Comparison of ENCODE assay signal across 11 cellular contexts in the genomic region with DNA sequence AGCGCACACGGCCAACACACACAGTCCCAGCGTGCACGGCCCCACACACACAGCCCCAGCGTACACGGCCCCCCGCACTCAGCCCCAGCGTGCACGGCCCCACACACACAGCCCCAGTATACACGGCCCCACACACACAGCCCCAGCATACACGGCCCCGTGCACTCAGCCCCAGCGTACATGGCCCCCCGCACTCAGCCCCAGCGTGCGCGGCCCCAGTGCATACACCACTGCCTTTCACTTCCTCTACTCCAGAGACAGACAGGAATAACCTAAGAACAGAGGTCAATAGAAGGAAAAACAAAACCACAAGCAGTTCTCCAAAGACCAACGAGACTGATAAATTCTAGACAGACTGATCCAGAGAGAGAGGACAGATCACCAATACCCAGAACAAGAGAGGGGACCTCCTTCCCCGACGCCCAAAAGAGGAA. TPM values are rescaled to one million over a fixed set of nuclear protein-coding genes. Genes with fewer than 3 reads are reported as not detected.
DNase-seq lines count a peak whose midpoint lies in the region; ATAC-seq and TF ChIP-seq lines count a peak whose summit lies in the region.
"Had no signal": no experiment of that assay in that cellular context is flagged by ENCODE, and none has a peak within 500 bp of the region (broad histone marks: within the 10 kb centered on the region; RNA-seq: fewer than 3 reads in every experiment).

No MANE protein-coding gene starts in this region.

- H3K9ac ChIP-seq in BLaER1 treated with 17β-estradiol and CSF1 and Interleukin-3, amounts not matched to agents 10 nM and 100 nM = peak overlapping the region in 10 of 11 experiments; percentile 45 to 75 (median 60); a peak in 20 of 22 replicates

- ATAC-seq in mucosa of descending colon = no peak
- ATAC-seq in HG03442 (IDR thresholded peaks at IDR 0.05; ENCODE audit: unreplicated experiment) = no peak

- intact Hi-C loops in activated T-helper 2 cell treated with anti-CD3 and anti-CD28 coated beads, Interferon-gamma antibody, Interleukin-2, Interleukin-4, amounts not matched to agents 10 μg/mL and 5 μg/mL and 100 μg/mL, durations not matched to agents 14 hours and 24 hours and 36 hours (cut with micrococcal nuclease) = no loop called here
- intact Hi-C loops in mucosa of descending colon (cut with DNase I, micrococcal nuclease) = no loop called here

- peaks cover 26 to 37% (median 33%) of the 10 kb centered on the region in 3 donors for H3K4me1 Mint-ChIP-seq in IgD-negative memory B cell
- peaks cover 25% of the 10 kb centered on the region for H3K4me1 Mint-ChIP-seq in activated T-helper 2 cell treated with anti-CD3 and anti-CD28 coated beads, Interferon-gamma antibody, Interleukin-2, Interleukin-4, amounts not matched to agents 10 μg/mL and 5 μg/mL and 100 μg/mL, durations not matched to agents 14 hours and 24 hours and 36 hours (ENCODE audit: low read depth)

- H3K4me1 ChIP-seq in BLaER1 treated with 17β-estradiol and CSF1 and Interleukin-3, amounts not matched to agents 10 nM and 100 nM = peaks cover 28 to 51% (median 34%) of the 10 kb centered on the region in 10 experiments
- peaks cover 3% of the 10 kb centered on the region for H3K4me1 ChIP-seq in mucosa of descending colon (ENCODE audit: low read depth)

- peak overlapping the region; percentile 23 to 53 (median 42); a peak in 15 of 20 replicates for H3K4me3 ChIP-seq in BLaER1 treated with 17β-estradiol and CSF1 and Interleukin-3, amounts not matched to agents 10 nM and 100 nM
- no peak overlapping the region for H3K4me3 ChIP-seq in mucosa of descending colon

- peak overlapping the region in 10 of 11 experiments; percentile 44 to 74 (median 66); a peak in 19 of 22 replicates for H3K27ac ChIP-seq in BLaER1 treated with 17β-estradiol and CSF1 and Interleukin-3, amounts not matched to agents 10 nM and 100 nM

- H4K20me1 ChIP-seq in BLaER1 treated with 17β-estradiol and CSF1 and Interleukin-3, amounts not matched to agents 10 nM and 100 nM = peaks cover 67 to 100% (median 99%) of the 10 kb centered on the region in 11 experiments

- peak overlapping the region; percentile 2 to 85 (median 72) for H3K4me3 Mint-ChIP-seq in IgD-negative memory B cell
- peak overlapping the region; percentile 30 for H3K4me3 Mint-ChIP-seq in activated T-helper 2 cell treated with anti-CD3 and anti-CD28 coated beads, Interferon-gamma antibody, Interleukin-2, Interleukin-4, amounts not matched to agents 10 μg/mL and 5 μg/mL and 100 μg/mL, durations not matched to agents 14 hours and 24 hours and 36 hours (ENCODE audit: low read depth)

- peaks cover 35 to 64% (median 49%) of the 10 kb centered on the region in 11 experiments for H3K36me3 ChIP-seq in BLaER1 treated with 17β-estradiol and CSF1 and Interleukin-3, amounts not matched to agents 10 nM and 100 nM
- no peaks in the 10 kb centered on the region for H3K36me3 ChIP-seq in mucosa of descending colon (ENCODE audit: low read depth)

- peak overlapping the region in 1 of 3 donors; percentile 39 for H3K27ac Mint-ChIP-seq in IgD-negative memory B cell
- H3K27ac Mint-ChIP-seq in activated T-helper 2 cell treated with anti-CD3 and anti-CD28 coated beads, Interferon-gamma antibody, Interleukin-2, Interleukin-4, amounts not matched to agents 10 μg/mL and 5 μg/mL and 100 μg/mL, durations not matched to agents 14 hours and 24 hours and 36 hours = no peak overlapping the region

- H3K27me3 ChIP-seq in BLaER1 treated with 17β-estradiol and CSF1 and Interleukin-3, amounts not matched to agents 10 nM and 100 nM = no peaks in the 10 kb centered on the region

- H3K4me2 ChIP-seq in BLaER1 treated with 17β-estradiol and CSF1 and Interleukin-3, amounts not matched to agents 10 nM and 100 nM = peak overlapping the region; percentile 66 to 92 (median 86)

- H3K36me3 Mint-ChIP-seq in IgD-negative memory B cell = peaks cover 3% of the 10 kb centered on the region
- H3K36me3 Mint-ChIP-seq in activated T-helper 2 cell treated with anti-CD3 and anti-CD28 coated beads, Interferon-gamma antibody, Interleukin-2, Interleukin-4, amounts not matched to agents 10 μg/mL and 5 μg/mL and 100 μg/mL, durations not matched to agents 14 hours and 24 hours and 36 hours (ENCODE audit: low read depth) = peaks cover 34% of the 10 kb centered on the region

- DNase-seq in activated T-helper 2 cell treated with anti-CD3 and anti-CD28 coated beads, Interferon-gamma antibody, Interleukin-2, Interleukin-4, amounts not matched to agents 10 μg/mL and 5 μg/mL and 100 μg/mL, durations not matched to agents 14 hours and 24 hours and 36 hours (ENCODE audit: low spot score) = no peak
- DNase-seq in mucosa of descending colon = peak in 2 of 3 donors; percentile 9 to 51
- no peak for DNase-seq in activated gamma-delta T cell (lab: John Stamatoyannopoulos, UW)
- DNase-seq in NCI-H187 treated with DMSO at 0.1 percent for 48 hours (lab: John Stamatoyannopoulos, UW) = no peak
- no peak for DNase-seq in ureter (ENCODE audit: low spot score)
- DNase-seq: activated gamma-delta T cell treated with Interleukin-2 at 50 U/mL for 16 hours, mammary epithelial cell, SHP77 had no signal

- no peaks in the 10 kb centered on the region for H3K27me3 Mint-ChIP-seq in IgD-negative memory B cell
- H3K27me3 Mint-ChIP-seq in activated T-helper 2 cell treated with anti-CD3 and anti-CD28 coated beads, Interferon-gamma antibody, Interleukin-2, Interleukin-4, amounts not matched to agents 10 μg/mL and 5 μg/mL and 100 μg/mL, durations not matched to agents 14 hours and 24 hours and 36 hours (ENCODE audit: low read depth) = no peaks in the 10 kb centered on the region

- peaks cover 0 to 38% (median 29%) of the 10 kb centered on the region in 11 experiments; a peak in 18 of 22 replicates for H3K9me3 ChIP-seq in BLaER1 treated with 17β-estradiol and CSF1 and Interleukin-3, amounts not matched to agents 10 nM and 100 nM (replicated peaks in 1 of 11)
- no peaks in the 10 kb centered on the region for H3K9me3 ChIP-seq in mucosa of descending colon

- no peak for TF ChIP-seq CTCF in mucosa of descending colon (IDR thresholded peaks at IDR 0.05)

- peaks cover 0 to 3% (median 0%) of the 10 kb centered on the region in 3 donors for H3K9me3 Mint-ChIP-seq in IgD-negative memory B cell
- H3K9me3 Mint-ChIP-seq in activated T-helper 2 cell treated with anti-CD3 and anti-CD28 coated beads, Interferon-gamma antibody, Interleukin-2, Interleukin-4, amounts not matched to agents 10 μg/mL and 5 μg/mL and 100 μg/mL, durations not matched to agents 14 hours and 24 hours and 36 hours = peaks cover 3% of the 10 kb centered on the region

RNA-seq across cellular contexts. Expression of gene GAK, which starts 17.1 kb away (rescaled TPM):
- polyA plus RNA-seq in IgD-negative memory B cell = 74.7 TPM
- 123 and 125 TPM in 2 replicates for total RNA-seq in activated T-helper 2 cell treated with anti-CD3 and anti-CD28 coated beads, Interferon-gamma antibody, Interleukin-2, Interleukin-4, amounts not matched to agents 10 μg/mL and 5 μg/mL and 100 μg/mL, durations not matched to agents 14 hours and 24 hours and 36 hours
- total RNA-seq in mucosa of descending colon (100 to 1,000 TPM; 155 to 259 (median 244) TPM), ureter (150 TPM)

RNA-seq across cellular contexts. Expression of gene TMEM175, which starts 17.2 kb away (rescaled TPM):
- 20.0 TPM for polyA plus RNA-seq in IgD-negative memory B cell
- 11.8 and 12.9 TPM in 2 replicates for total RNA-seq in activated T-helper 2 cell treated with anti-CD3 and anti-CD28 coated beads, Interferon-gamma antibody, Interleukin-2, Interleukin-4, amounts not matched to agents 10 μg/mL and 5 μg/mL and 100 μg/mL, durations not matched to agents 14 hours and 24 hours and 36 hours
- total RNA-seq in mucosa of descending colon (10 to 100 TPM; 30.1 to 39.0 (median 37.5) TPM), ureter (39.1 TPM)

RNA-seq across cellular contexts. Expression of gene DGKQ, which starts 58.3 kb away (rescaled TPM):
- 3.5 TPM for polyA plus RNA-seq in IgD-negative memory B cell
- 13.0 and 14.4 TPM in 2 replicates for total RNA-seq in activated T-helper 2 cell treated with anti-CD3 and anti-CD28 coated beads, Interferon-gamma antibody, Interleukin-2, Interleukin-4, amounts not matched to agents 10 μg/mL and 5 μg/mL and 100 μg/mL, durations not matched to agents 14 hours and 24 hours and 36 hours
- total RNA-seq in mucosa of descending colon (10 to 100 TPM; 31.8 to 56.1 (median 41.7) TPM), ureter (17.0 TPM)

Comparison
In these comparisons a context has a peak if more than half of its experiments do, and no peak if none do; other contexts are left out.
1. DNase-seq: peak in mucosa of descending colon (2 of 3); none in activated T-helper 2 cell treated with anti-CD3 and anti-CD28 coated beads, Interferon-gamma antibody, Interleukin-2, Interleukin-4, amounts not matched to agents 10 μg/mL and 5 μg/mL and 100 μg/mL, durations not matched to agents 14 hours and 24 hours and 36 hours (single experiment), activated gamma-delta T cell (single experiment), NCI-H187 treated with DMSO at 0.1 percent for 48 hours (single experiment) and ureter (single experiment).